20 cellular contexts compared by ENCODE assay signal in the genomic region with DNA sequence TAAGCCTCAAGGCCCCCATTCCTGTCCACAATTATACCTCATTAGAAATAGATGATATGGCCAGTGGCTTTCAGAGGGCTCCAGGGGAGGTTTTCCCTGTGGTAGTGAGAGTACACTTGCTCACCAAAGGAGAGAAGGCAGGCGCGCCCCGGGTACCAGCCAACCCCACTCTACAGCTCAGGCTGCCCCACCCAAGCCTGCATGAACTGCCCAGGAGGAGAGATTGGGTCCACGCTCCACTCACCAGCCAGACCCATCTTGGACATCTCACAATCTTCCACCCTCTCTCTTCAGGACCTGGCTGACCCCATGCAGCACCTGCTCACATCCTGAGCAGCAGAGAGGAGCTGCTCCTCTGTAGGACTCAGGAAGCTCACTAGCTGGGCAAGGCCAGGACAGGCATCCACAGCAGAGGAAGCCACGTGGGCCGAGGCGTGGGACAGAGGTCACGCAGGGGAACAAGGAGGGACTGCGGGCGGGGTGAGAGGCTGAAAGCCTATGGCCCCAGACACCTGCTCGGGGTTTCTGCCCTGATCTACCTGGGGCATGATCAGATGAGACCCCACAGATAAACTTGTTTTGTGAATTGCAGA. TPM values are rescaled to one million over a fixed set of nuclear protein-coding genes. Genes with fewer than 3 reads are reported as not detected.
DNase-seq lines count a peak whose midpoint lies in the region; ATAC-seq and TF ChIP-seq lines count a peak whose summit lies in the region.
"Had no signal": no experiment of that assay in that cellular context is flagged by ENCODE, and none has a peak within 500 bp of the region (broad histone marks: within the 10 kb centered on the region; RNA-seq: fewer than 3 reads in every experiment).

No MANE protein-coding gene starts in this region.

- peak overlapping the region; percentile 15 for H2AK9ac ChIP-seq in IMR-90 (replicated peaks; ENCODE audit: low read depth, low read length, poor library complexity)

- 92% methylated on average over 5 of the region's 11 CpGs; no CpG with 5 or more reads in 1 of the 2 experiments for WGBS in IMR-90 (ENCODE audit: extremely low coverage in 2 of 2, insufficient read length in 1 of 2), 2 experiments
- 77 to 90% (median 82%) methylated on average over 11 of the region's 11 CpGs for WGBS in spleen, 5 donors

- H3K4me3 ChIP-seq in IMR-90 (ENCODE audit: insufficient read depth, low read depth, low read length) (no peak overlapping the region), fibroblast of lung (replicated peaks in 1 of 4; ENCODE audit: control extremely low read depth in 1 of 4, insufficient read depth in 1 of 4, low read depth in 3 of 4, low read length in 4 of 4) (no peak overlapping the region), spleen (no peak overlapping the region)
- H3K4me3 ChIP-seq: GM12878, GM23338 had no signal

- no peak overlapping the region for H3K18ac ChIP-seq in IMR-90 (ENCODE audit: low read depth, low read length)

- H3K27me3 Mint-ChIP-seq in nephron progenitor cell (ENCODE audit: low read depth, poor library complexity) = peaks cover 82% of the 10 kb centered on the region

- no peak overlapping the region for H2BK120ac ChIP-seq in IMR-90 (ENCODE audit: low read depth, low read length)

- H3K9me3 Mint-ChIP-seq in nephron progenitor cell = no peaks in the 10 kb centered on the region
- H3K9me3 Mint-ChIP-seq: HFFc6, IgD-negative memory B cell had no signal

- ATAC-seq in IMR-90 (ENCODE audit: low read depth) (no peak), HG03175 (IDR thresholded peaks at IDR 0.05; ENCODE audit: unreplicated experiment) (no peak)
- ATAC-seq: GM12878, GM23338, HCT116 had no signal

- in situ Hi-C loops in IMR-90 (cut with MboI; ENCODE audit: low sequenced_read_pairs) = loop anchor here (25.0 kb wide), 2 partner anchors 681 to 944 kb away; no protein-coding TSS in a partner anchor

- no peak for TF ChIP-seq CTCF in IMR-90 (conservative IDR thresholded peaks at IDR 0.05; ENCODE audit: low read depth, low read length)
- TF ChIP-seq CTCF in fibroblast of lung (conservative IDR thresholded peaks at IDR 0.05 in 1 of 2, IDR thresholded peaks at IDR 0.05 in 1 of 2; ENCODE audit: low read depth in 1 of 2, low read length in 2 of 2) = no peak
- no peak for TF ChIP-seq CTCF in nephron progenitor cell (IDR thresholded peaks at IDR 0.05)
- TF ChIP-seq CTCF in spleen (IDR thresholded peaks at IDR 0.05 in 8 of 11, conservative IDR thresholded peaks at IDR 0.05 in 3 of 11) = no peak

- H3K4ac ChIP-seq in IMR-90 (ENCODE audit: low read depth, low read length) = no peak overlapping the region

- no peak overlapping the region for H4K8ac ChIP-seq in IMR-90 (ENCODE audit: low read depth in 2 of 2, low read length in 2 of 2)

- TF ChIP-seq RAD21 in IMR-90 (IDR thresholded peaks at IDR 0.05; ENCODE audit: low read length) = no peak

- H3K9me3 ChIP-seq in IMR-90 (ENCODE audit: control insufficient read depth, insufficient read depth, low read length) (no peaks in the 10 kb centered on the region), fibroblast of lung (ENCODE audit: control insufficient read depth, insufficient read depth, low read depth, low read length) (no peaks in the 10 kb centered on the region), spleen (no peaks in the 10 kb centered on the region)
- H3K9me3 ChIP-seq: BE2C had no signal

- H3K9me1 ChIP-seq in IMR-90 (ENCODE audit: insufficient read depth, low read length) = peaks cover 3% of the 10 kb centered on the region; the same call in 1 of the 2 replicates

- H2BK20ac ChIP-seq in IMR-90 (ENCODE audit: low read depth, low read length) = no peak overlapping the region

- no peak overlapping the region for H3K27ac ChIP-seq in IMR-90 (ENCODE audit: insufficient read depth, low read length)
- H3K27ac ChIP-seq in fibroblast of lung (ENCODE audit: insufficient read depth, low read length) = no peak overlapping the region
- no peak overlapping the region for H3K27ac ChIP-seq in spleen

- intact Hi-C loops in IMR-90 (cut with micrococcal nuclease) (loop anchor here (5.0 kb wide), 2 partner anchors 574 to 1039 kb away; no protein-coding TSS in a partner anchor), spleen (cut with DNase I; ENCODE audit: low total_unique reads) (loop anchor here (5.0 to 10.0 kb wide), 2 partner anchors 569 to 1047 kb away; no protein-coding TSS in a partner anchor)

- no peak overlapping the region for H4K5ac ChIP-seq in IMR-90 (ENCODE audit: low read depth, low read length)

- no peak overlapping the region for H2AK5ac ChIP-seq in IMR-90 (ENCODE audit: low read depth, low read length)

- CTCF ChIA-PET in IMR-90 (lab: Yijun Ruan, JAX) = interaction anchor here (0.6 to 3.6 kb wide), 4 partner anchors 240 to 398 kb away, joined by 4 to 34 read pairs (median 6); no protein-coding TSS in a partner anchor

- H4K20me1 ChIP-seq in IMR-90 (ENCODE audit: insufficient read depth, low read length) = no peaks in the 10 kb centered on the region
- H4K20me1 ChIP-seq in fibroblast of lung (ENCODE audit: control insufficient read depth, extremely low read depth, insufficient read depth, low read length) = no peaks in the 10 kb centered on the region

- H3K79me1 ChIP-seq in IMR-90 (ENCODE audit: low read depth in 1 of 2, low read length in 2 of 2) = no peaks in the 10 kb centered on the region

- no peak overlapping the region; the same call in 1 of the 2 replicates for H4K91ac ChIP-seq in IMR-90 (ENCODE audit: insufficient read depth, low read depth, low read length)

- H3K56ac ChIP-seq in IMR-90 (ENCODE audit: extremely low read depth, insufficient read depth, low read length) = no peak overlapping the region

- no peak for TF ChIP-seq POLR2A in IMR-90 (IDR thresholded peaks at IDR 0.05; ENCODE audit: low read depth, low read length)
- TF ChIP-seq POLR2A in spleen (IDR thresholded peaks at IDR 0.05) = no peak

- H3K4me1 Mint-ChIP-seq in nephron progenitor cell = no peaks in the 10 kb centered on the region

- POLR2A ChIA-PET in IMR-90 (lab: Charles Lee; ENCODE audit: unreplicated experiment) = no interaction called here

- no peaks in the 10 kb centered on the region for H3K79me2 ChIP-seq in fibroblast of lung (ENCODE audit: control insufficient read depth, insufficient read depth, low read length)

- no peak overlapping the region for H3K14ac ChIP-seq in IMR-90 (replicated peaks; ENCODE audit: low read depth, low read length)

- H2AFZ ChIP-seq in IMR-90 (replicated peaks; ENCODE audit: low read length, poor library complexity) = no peak overlapping the region
- no peak overlapping the region for H2AFZ ChIP-seq in fibroblast of lung (ENCODE audit: low read length)
- H2AFZ ChIP-seq: GM23338 had no signal

- DNase-seq in IMR-90 (no peak), fibroblast of lung (ENCODE audit: low read depth in 2 of 2) (no peak), nephron progenitor cell (no peak), spleen (peak; percentile 70), NCI-H2081 treated with DMSO at 0.1 percent for 48 hours (lab: John Stamatoyannopoulos, UW) (no peak), CD1c-positive myeloid dendritic cell (ENCODE audit: extremely low spot score) (no peak)
- DNase-seq: ACHN; BE2C; C1 segment of cervical spinal cord; CD4-positive, alpha-beta memory T cell; DND-41; H7; HFFc6; KBM-7 had no signal

- peak overlapping the region; percentile 51 for H3K27ac Mint-ChIP-seq in nephron progenitor cell
- H3K27ac Mint-ChIP-seq: CD4-positive, alpha-beta memory T cell; GM23338; HFFc6 had no signal

- H3K36me3 ChIP-seq in IMR-90 (ENCODE audit: control insufficient read depth, insufficient read depth, low read length) = no peaks in the 10 kb centered on the region
- H3K36me3 ChIP-seq in fibroblast of lung (ENCODE audit: control insufficient read depth, insufficient read depth, low read length) = no peaks in the 10 kb centered on the region
- H3K36me3 ChIP-seq in spleen = no peaks in the 10 kb centered on the region
- H3K36me3 ChIP-seq: BE2C had no signal

- peaks cover 20% of the 10 kb centered on the region for H3K4me1 ChIP-seq in IMR-90 (ENCODE audit: control insufficient read depth, insufficient read depth, low read length)
- H3K4me1 ChIP-seq in fibroblast of lung (ENCODE audit: control insufficient read depth, extremely low read depth, insufficient read depth, low read length) = peaks cover 3% of the 10 kb centered on the region
- peaks cover 0 to 6% (median 3%) of the 10 kb centered on the region in 6 donors for H3K4me1 ChIP-seq in spleen
- H3K4me1 ChIP-seq: BE2C had no signal

- H3K36me3 Mint-ChIP-seq in nephron progenitor cell (ENCODE audit: low read depth) = no peaks in the 10 kb centered on the region
- H3K36me3 Mint-ChIP-seq: CD4-positive, alpha-beta memory T cell; IgD-negative memory B cell had no signal

- BruUV-seq in IMR-90 (replicated peaks; lab: Mats Ljungman, UMichigan) = no TSS peak

- H2BK15ac ChIP-seq in IMR-90 (ENCODE audit: low read depth, low read length) = no peak overlapping the region; the same call in 2 of the 3 replicates

- no peak overlapping the region for H2BK5ac ChIP-seq in IMR-90 (ENCODE audit: low read depth, low read length, poor library complexity, severe bottlenecking)

- H3K27me3 ChIP-seq in IMR-90 (ENCODE audit: control insufficient read depth, insufficient read depth, low read length) (peaks cover 8% of the 10 kb centered on the region), fibroblast of lung (ENCODE audit: control insufficient read depth, insufficient read depth, low read length) (peaks cover 5% of the 10 kb centered on the region), spleen (replicated peaks in 1 of 7) (peaks cover 0 to 85% (median 15%) of the 10 kb centered on the region in 7 donors)
- H3K27me3 ChIP-seq: BE2C had no signal

- H3K23ac ChIP-seq in IMR-90 (ENCODE audit: low read depth, low read length) = no peak overlapping the region

- no peak overlapping the region for H3K9ac ChIP-seq in IMR-90 (ENCODE audit: low read depth, low read length)
- peak overlapping the region; percentile 7 for H3K9ac ChIP-seq in fibroblast of lung (ENCODE audit: insufficient read depth, low read length)

- dilution Hi-C loops in IMR-90 (cut with HindIII; ENCODE audit: low sequenced_read_pairs, unreplicated experiment) = no loop called here

- H3K4me3 Mint-ChIP-seq in nephron progenitor cell = no peak overlapping the region
- H3K4me3 Mint-ChIP-seq: CD4-positive, alpha-beta memory T cell; GM23338; HFFc6; IgD-negative memory B cell had no signal

- H3K4me2 ChIP-seq in IMR-90 (ENCODE audit: low read depth, low read length) = no peak overlapping the region
- H3K4me2 ChIP-seq in fibroblast of lung (ENCODE audit: extremely low read depth, insufficient read depth, low read length) = no peak overlapping the region
- H3K4me2 ChIP-seq: GM23338 had no signal

TF ChIP-seq in IMR-90, 13 proteins besides CTCF, POLR2A, EP300 and RAD21 (continues in another document):
- no peak for TF ChIP-seq NFE2L2 (IDR thresholded peaks at IDR 0.05; ENCODE audit: low read depth, low read length)

RNA-seq across cellular contexts. Expression of a gene that starts 53.9 kb away (rescaled TPM):
- total RNA-seq in IMR-90 (2012; rRNA removed) (3.8 and 4.7 TPM in 2 replicates), fibroblast of lung (3.3 TPM in 2 replicates), spleen (10 to 100 TPM in 1 of 7 donors, 1 to 10 TPM in 5, under 1 TPM in 1; 0.51 to 10.6 (median 1.7) TPM)
- polyA plus RNA-seq in IMR-90 (2012; rRNA removed) (26.0 and 31.5 TPM in 2 replicates), fibroblast of lung (2.8 and 3.8 TPM in 2 replicates), spleen (under 1 TPM; 0.22 to 0.32 (median 0.23) TPM)
- 7.6 and 16.7 TPM in 2 replicates for polyA plus RNA-seq in IMR-90 (2012; cell fraction: cytosol; rRNA removed)
- polyA plus RNA-seq in IMR-90 (2012; cell fraction: nucleus; rRNA removed; ENCODE audit: low replicate concordance) = 57.0 and 124 TPM in 2 replicates
- 6.3 and 7.8 TPM in 2 replicates for polyA plus RNA-seq in fibroblast of lung (2012)
- 12.4 and 15.0 TPM in 2 replicates for polyA minus RNA-seq in fibroblast of lung (ENCODE audit: low replicate concordance)
- total RNA-seq: CD4-positive, alpha-beta memory T cell; G401; GM12878 had no signal
- polyA plus RNA-seq: CD4-positive, alpha-beta memory T cell; IgD-negative memory B cell had no signal
